ENCODE assay signal across 21 cellular contexts in the genomic region with DNA sequence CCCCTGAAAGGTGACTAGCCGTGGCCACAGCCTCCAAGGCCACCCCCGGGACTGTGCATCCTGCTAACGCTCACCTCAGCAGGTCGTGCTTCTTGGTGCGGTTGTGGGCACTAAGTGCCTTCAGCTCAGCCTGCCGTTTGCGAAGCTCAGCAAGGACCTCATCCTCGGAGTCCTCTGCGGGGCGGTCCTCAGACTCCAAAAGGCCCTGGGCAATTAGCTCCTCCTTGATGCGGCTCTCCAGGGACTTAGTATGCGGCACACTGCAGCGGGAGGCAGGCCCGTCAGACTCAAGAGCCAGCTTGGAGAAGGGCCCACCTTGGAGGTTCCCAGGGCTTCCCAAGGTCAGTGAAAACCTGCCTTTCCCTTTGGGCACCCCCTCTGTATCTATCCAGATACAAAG.
"Had no signal": no experiment of that assay in that cellular context is flagged by ENCODE, and none has a peak within 500 bp of the region (broad histone marks: within the 10 kb centered on the region; RNA-seq: fewer than 3 reads in every experiment).

No MANE protein-coding gene starts in this region.

- FAIRE-seq: colon had no signal

- H3K36me3 ChIP-seq: uterus had no signal

- H3K79me2 ChIP-seq: parathyroid adenoma had no signal

- H3K27me3 ChIP-seq: heart left ventricle, neural progenitor cell, spleen, tibial artery, upper lobe of left lung, uterus had no signal

- H3K9ac ChIP-seq: neural progenitor cell, parathyroid adenoma had no signal

- H3K27ac ChIP-seq: heart left ventricle, neural progenitor cell, parathyroid adenoma, psoas muscle, spleen, tibial artery, upper lobe of left lung, uterus had no signal

- H3K9me3 ChIP-seq: heart left ventricle, psoas muscle, spleen, tibial artery, upper lobe of left lung, uterus had no signal

- H2AFZ ChIP-seq: neural progenitor cell, parathyroid adenoma had no signal

- H3K4me1 ChIP-seq: neural progenitor cell, psoas muscle, uterus had no signal

- H3K4me2 ChIP-seq: neural progenitor cell had no signal

- H3K4me3 ChIP-seq: heart left ventricle, neural progenitor cell, psoas muscle, spleen, tibial artery, upper lobe of left lung, uterus had no signal

- DNase-seq: cerebellar nuclear complex; erythroblast; foreskin melanocyte; heart left ventricle; left colon; mammary epithelial cell; natural killer cell; psoas muscle; retina; spleen; stimulated activated CD4-positive, alpha-beta T cell treated with anti-CD3 and anti-CD28 coated beads, Interleukin-15, amount 100 ng/mL, for 24 hours; stimulated activated CD4-positive, alpha-beta T cell treated with anti-CD3 and anti-CD28 coated beads, Interleukin-1b, Interleukin-23, amount 100 ng/mL, for 48 hours; stimulated activated CD4-positive, alpha-beta T cell treated with anti-CD3 and anti-CD28 coated beads, Interleukin-4, amount 100 ng/mL, for 24 hours; tibial artery; upper lobe of left lung; uterus had no signal

- ATAC-seq: heart left ventricle; left colon; natural killer cell; psoas muscle; sciatic nerve; stimulated activated memory B cell treated with anti-CD40 and anti-IgM and Interleukin-4, amounts not matched to agents 10 μg/mL and 1 μg/mL and 100 μg/mL, for 72 hours had no signal
